ENCODE assay signal across 1 cellular context in the genomic region with DNA sequence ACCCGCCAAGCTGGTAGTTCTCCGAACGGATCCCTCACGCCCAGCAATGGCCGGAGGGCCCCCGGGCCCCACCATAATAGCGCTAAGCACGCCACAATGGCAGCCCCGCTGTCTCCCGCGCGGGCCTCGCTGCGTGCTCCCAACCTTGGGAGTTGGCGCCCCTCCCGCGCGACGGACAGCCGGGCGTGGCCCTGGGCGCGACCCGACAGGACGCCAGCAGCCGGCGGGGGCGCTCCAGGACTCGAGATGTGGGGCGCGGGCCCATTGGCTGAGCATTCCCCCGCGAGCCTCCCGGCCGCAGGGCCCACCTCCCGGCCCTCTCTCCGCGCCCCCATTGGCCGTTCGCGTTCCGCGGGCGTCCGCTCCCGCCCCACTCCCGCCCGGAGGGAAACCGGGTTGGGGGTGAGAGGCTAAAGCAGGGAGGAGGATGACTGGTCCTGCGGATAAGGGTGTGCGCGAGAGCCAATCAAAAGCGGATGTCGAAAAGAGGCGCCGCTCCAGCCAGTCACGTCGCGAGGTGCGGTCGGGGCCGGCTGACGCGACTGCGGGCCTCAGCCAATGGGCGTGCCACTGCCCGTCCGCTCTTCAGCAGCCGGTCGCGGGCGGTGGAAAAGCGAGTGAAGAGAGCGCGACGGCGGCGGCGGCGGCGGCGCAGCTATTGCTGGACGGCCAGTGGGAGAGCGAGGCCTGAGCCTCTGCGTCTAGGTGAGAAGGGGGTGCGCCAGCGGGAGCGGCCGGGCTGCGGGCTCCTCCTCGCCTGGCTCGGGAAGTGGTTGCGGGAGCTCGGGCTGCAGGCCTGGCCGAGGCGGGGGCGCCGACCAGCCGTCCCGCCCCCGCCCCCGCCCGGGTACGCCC.
A peak's percentile ranks its signal among the peaks of the same experiment; 100 is the strongest.
TF ChIP-seq lines count a peak whose summit lies in the region.

A gene with protein sequence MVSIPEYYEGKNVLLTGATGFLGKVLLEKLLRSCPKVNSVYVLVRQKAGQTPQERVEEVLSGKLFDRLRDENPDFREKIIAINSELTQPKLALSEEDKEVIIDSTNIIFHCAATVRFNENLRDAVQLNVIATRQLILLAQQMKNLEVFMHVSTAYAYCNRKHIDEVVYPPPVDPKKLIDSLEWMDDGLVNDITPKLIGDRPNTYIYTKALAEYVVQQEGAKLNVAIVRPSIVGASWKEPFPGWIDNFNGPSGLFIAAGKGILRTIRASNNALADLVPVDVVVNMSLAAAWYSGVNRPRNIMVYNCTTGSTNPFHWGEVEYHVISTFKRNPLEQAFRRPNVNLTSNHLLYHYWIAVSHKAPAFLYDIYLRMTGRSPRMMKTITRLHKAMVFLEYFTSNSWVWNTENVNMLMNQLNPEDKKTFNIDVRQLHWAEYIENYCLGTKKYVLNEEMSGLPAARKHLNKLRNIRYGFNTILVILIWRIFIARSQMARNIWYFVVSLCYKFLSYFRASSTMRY (plus strand): TSS at position 567 of the 855 bp plus-strand sequence. CDS start 26,098 bp downstream, outside the sequence.

TF ChIP-seq in K562, 482 proteins besides CTCF, POLR2A, EP300 and RAD21 (continued from another document and continues in another):
- TF ChIP-seq, protein P1, sequence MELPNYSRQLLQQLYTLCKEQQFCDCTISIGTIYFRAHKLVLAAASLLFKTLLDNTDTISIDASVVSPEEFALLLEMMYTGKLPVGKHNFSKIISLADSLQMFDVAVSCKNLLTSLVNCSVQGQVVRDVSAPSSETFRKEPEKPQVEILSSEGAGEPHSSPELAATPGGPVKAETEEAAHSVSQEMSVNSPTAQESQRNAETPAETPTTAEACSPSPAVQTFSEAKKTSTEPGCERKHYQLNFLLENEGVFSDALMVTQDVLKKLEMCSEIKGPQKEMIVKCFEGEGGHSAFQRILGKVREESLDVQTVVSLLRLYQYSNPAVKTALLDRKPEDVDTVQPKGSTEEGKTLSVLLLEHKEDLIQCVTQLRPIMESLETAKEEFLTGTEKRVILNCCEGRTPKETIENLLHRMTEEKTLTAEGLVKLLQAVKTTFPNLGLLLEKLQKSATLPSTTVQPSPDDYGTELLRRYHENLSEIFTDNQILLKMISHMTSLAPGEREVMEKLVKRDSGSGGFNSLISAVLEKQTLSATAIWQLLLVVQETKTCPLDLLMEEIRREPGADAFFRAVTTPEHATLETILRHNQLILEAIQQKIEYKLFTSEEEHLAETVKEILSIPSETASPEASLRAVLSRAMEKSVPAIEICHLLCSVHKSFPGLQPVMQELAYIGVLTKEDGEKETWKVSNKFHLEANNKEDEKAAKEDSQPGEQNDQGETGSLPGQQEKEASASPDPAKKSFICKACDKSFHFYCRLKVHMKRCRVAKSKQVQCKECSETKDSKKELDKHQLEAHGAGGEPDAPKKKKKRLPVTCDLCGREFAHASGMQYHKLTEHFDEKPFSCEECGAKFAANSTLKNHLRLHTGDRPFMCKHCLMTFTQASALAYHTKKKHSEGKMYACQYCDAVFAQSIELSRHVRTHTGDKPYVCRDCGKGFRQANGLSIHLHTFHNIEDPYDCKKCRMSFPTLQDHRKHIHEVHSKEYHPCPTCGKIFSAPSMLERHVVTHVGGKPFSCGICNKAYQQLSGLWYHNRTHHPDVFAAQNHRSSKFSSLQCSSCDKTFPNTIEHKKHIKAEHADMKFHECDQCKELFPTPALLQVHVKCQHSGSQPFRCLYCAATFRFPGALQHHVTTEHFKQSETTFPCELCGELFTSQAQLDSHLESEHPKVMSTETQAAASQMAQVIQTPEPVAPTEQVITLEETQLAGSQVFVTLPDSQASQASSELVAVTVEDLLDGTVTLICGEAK (IDR thresholded peaks at IDR 0.05), result no peak
- TF ChIP-seq, protein P1 (CRISPR knock-in tag; IDR thresholded peaks at IDR 0.05), result no peak
- TF ChIP-seq IFI16 (CRISPR knock-in tag; IDR thresholded peaks at IDR 0.05) (no peak), BHLHE40 (IDR thresholded peaks at IDR 0.05; ENCODE audit: low read length) (no peak), HIVEP1 (CRISPR knock-in tag; IDR thresholded peaks at IDR 0.05) (no peak), ZNF316 (IDR thresholded peaks at IDR 0.05) (no peak), NBN (IDR thresholded peaks at IDR 0.05; ENCODE audit: low read depth) (no peak), SMC3 (conservative IDR thresholded peaks at IDR 0.05; ENCODE audit: insufficient read depth, low read depth, low read length) (0 out of 2 replicates have a peak, but pooled peaks have one; percentile 10), ATF1 (CRISPR knock-in tag; IDR thresholded peaks at IDR 0.05) (no peak; the same call in 1 of the 2 replicates), ATF1 (tag; IDR thresholded peaks at IDR 0.05) (peak; percentile 96), BRD9 (IDR thresholded peaks at IDR 0.05; ENCODE audit: low read depth, partially characterized antibody) (no peak), ZNF174 (CRISPR knock-in tag; IDR thresholded peaks at IDR 0.05) (no peak), ZNF436 (CRISPR knock-in tag; IDR thresholded peaks at IDR 0.05) (no peak), ZNF124 (CRISPR knock-in tag; IDR thresholded peaks at IDR 0.05) (no peak), FOXJ3 (CRISPR knock-in tag; IDR thresholded peaks at IDR 0.05) (no peak), ZNF134 (CRISPR knock-in tag; conservative IDR thresholded peaks at IDR 0.05) (no peak), ILF3 (IDR thresholded peaks at IDR 0.05; ENCODE audit: borderline replicate concordance) (no peak), RBM39 (optimal IDR thresholded peaks at IDR 0.05; ENCODE audit: low read depth, low read length) (no peak)
- TF ChIP-seq, protein P2, sequence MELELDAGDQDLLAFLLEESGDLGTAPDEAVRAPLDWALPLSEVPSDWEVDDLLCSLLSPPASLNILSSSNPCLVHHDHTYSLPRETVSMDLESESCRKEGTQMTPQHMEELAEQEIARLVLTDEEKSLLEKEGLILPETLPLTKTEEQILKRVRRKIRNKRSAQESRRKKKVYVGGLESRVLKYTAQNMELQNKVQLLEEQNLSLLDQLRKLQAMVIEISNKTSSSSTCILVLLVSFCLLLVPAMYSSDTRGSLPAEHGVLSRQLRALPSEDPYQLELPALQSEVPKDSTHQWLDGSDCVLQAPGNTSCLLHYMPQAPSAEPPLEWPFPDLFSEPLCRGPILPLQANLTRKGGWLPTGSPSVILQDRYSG (tag; conservative IDR thresholded peaks at IDR 0.05; ENCODE audit: low read depth), result no peak
- TF ChIP-seq, protein P3, sequence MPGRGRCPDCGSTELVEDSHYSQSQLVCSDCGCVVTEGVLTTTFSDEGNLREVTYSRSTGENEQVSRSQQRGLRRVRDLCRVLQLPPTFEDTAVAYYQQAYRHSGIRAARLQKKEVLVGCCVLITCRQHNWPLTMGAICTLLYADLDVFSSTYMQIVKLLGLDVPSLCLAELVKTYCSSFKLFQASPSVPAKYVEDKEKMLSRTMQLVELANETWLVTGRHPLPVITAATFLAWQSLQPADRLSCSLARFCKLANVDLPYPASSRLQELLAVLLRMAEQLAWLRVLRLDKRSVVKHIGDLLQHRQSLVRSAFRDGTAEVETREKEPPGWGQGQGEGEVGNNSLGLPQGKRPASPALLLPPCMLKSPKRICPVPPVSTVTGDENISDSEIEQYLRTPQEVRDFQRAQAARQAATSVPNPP (IDR thresholded peaks at IDR 0.05; ENCODE audit: borderline replicate concordance, insufficient read depth, insufficient read length), result no peak
- TF ChIP-seq, protein P4, sequence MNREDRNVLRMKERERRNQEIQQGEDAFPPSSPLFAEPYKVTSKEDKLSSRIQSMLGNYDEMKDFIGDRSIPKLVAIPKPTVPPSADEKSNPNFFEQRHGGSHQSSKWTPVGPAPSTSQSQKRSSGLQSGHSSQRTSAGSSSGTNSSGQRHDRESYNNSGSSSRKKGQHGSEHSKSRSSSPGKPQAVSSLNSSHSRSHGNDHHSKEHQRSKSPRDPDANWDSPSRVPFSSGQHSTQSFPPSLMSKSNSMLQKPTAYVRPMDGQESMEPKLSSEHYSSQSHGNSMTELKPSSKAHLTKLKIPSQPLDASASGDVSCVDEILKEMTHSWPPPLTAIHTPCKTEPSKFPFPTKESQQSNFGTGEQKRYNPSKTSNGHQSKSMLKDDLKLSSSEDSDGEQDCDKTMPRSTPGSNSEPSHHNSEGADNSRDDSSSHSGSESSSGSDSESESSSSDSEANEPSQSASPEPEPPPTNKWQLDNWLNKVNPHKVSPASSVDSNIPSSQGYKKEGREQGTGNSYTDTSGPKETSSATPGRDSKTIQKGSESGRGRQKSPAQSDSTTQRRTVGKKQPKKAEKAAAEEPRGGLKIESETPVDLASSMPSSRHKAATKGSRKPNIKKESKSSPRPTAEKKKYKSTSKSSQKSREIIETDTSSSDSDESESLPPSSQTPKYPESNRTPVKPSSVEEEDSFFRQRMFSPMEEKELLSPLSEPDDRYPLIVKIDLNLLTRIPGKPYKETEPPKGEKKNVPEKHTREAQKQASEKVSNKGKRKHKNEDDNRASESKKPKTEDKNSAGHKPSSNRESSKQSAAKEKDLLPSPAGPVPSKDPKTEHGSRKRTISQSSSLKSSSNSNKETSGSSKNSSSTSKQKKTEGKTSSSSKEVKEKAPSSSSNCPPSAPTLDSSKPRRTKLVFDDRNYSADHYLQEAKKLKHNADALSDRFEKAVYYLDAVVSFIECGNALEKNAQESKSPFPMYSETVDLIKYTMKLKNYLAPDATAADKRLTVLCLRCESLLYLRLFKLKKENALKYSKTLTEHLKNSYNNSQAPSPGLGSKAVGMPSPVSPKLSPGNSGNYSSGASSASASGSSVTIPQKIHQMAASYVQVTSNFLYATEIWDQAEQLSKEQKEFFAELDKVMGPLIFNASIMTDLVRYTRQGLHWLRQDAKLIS (CRISPR knock-in tag; IDR thresholded peaks at IDR 0.05), result peak; percentile 47; the same call in 1 of the 2 replicates
- TF ChIP-seq, protein P5, sequence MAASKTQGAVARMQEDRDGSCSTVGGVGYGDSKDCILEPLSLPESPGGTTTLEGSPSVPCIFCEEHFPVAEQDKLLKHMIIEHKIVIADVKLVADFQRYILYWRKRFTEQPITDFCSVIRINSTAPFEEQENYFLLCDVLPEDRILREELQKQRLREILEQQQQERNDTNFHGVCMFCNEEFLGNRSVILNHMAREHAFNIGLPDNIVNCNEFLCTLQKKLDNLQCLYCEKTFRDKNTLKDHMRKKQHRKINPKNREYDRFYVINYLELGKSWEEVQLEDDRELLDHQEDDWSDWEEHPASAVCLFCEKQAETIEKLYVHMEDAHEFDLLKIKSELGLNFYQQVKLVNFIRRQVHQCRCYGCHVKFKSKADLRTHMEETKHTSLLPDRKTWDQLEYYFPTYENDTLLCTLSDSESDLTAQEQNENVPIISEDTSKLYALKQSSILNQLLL (CRISPR knock-in tag; IDR thresholded peaks at IDR 0.05; ENCODE audit: borderline replicate concordance), result no peak
- TF ChIP-seq, protein P6, sequence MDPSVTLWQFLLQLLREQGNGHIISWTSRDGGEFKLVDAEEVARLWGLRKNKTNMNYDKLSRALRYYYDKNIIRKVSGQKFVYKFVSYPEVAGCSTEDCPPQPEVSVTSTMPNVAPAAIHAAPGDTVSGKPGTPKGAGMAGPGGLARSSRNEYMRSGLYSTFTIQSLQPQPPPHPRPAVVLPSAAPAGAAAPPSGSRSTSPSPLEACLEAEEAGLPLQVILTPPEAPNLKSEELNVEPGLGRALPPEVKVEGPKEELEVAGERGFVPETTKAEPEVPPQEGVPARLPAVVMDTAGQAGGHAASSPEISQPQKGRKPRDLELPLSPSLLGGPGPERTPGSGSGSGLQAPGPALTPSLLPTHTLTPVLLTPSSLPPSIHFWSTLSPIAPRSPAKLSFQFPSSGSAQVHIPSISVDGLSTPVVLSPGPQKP (CRISPR knock-in tag; IDR thresholded peaks at IDR 0.05), result no peak
- TF ChIP-seq, protein P7, sequence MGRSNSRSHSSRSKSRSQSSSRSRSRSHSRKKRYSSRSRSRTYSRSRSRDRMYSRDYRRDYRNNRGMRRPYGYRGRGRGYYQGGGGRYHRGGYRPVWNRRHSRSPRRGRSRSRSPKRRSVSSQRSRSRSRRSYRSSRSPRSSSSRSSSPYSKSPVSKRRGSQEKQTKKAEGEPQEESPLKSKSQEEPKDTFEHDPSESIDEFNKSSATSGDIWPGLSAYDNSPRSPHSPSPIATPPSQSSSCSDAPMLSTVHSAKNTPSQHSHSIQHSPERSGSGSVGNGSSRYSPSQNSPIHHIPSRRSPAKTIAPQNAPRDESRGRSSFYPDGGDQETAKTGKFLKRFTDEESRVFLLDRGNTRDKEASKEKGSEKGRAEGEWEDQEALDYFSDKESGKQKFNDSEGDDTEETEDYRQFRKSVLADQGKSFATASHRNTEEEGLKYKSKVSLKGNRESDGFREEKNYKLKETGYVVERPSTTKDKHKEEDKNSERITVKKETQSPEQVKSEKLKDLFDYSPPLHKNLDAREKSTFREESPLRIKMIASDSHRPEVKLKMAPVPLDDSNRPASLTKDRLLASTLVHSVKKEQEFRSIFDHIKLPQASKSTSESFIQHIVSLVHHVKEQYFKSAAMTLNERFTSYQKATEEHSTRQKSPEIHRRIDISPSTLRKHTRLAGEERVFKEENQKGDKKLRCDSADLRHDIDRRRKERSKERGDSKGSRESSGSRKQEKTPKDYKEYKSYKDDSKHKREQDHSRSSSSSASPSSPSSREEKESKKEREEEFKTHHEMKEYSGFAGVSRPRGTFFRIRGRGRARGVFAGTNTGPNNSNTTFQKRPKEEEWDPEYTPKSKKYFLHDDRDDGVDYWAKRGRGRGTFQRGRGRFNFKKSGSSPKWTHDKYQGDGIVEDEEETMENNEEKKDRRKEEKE (IDR thresholded peaks at IDR 0.05; ENCODE audit: borderline replicate concordance in 1 of 2, control insufficient read depth in 1 of 2, low read depth in 2 of 2, low read length in 1 of 2), result no peak
